ENCODE assay signal across 22 cellular contexts in genomic region chr16:56534847-56535383, GRCh38. TPM values are rescaled to one million over a fixed set of nuclear protein-coding genes. Genes with fewer than 3 reads are reported as not detected.
"Had no signal": no experiment of that assay in that cellular context is flagged by ENCODE, and none has a peak within 500 bp of the region (broad histone marks: within the 10 kb centered on the region; RNA-seq: fewer than 3 reads in every experiment).

No MANE protein-coding gene starts in this region.

- H3K9me3 ChIP-seq: lower lobe of right lung, upper lobe of right lung had no signal

- H3K4me1 ChIP-seq: lower lobe of right lung, upper lobe of right lung had no signal

- DNase-seq: activated CD4-positive, alpha-beta T cell treated with anti-CD3 and anti-CD28 coated beads, Interleukin-2, amount 50 U/mL, for 4 hours; activated CD4-positive, CD25-positive, alpha-beta regulatory T cell treated with anti-CD3 and anti-CD28 coated beads, Interleukin-2, amount 50 U/mL, for 72 hours; activated naive CD4-positive, alpha-beta T cell; activated naive CD8-positive, alpha-beta T cell treated with anti-CD3 and anti-CD28 coated beads for 36 hours; activated T-cell treated with anti-CD3 and anti-CD28 coated beads for 4 hours; amniotic stem cell; effector memory CD8-positive, alpha-beta T cell; hypothalamus; islet precursor cell; lower lobe of right lung; stimulated activated CD8-positive, alpha-beta memory T cell treated with anti-CD3 and anti-CD28 coated beads, Interleukin-4, amount 100 ng/mL, for 48 hours; stimulated activated naive CD4-positive, alpha-beta T cell; upper lobe of right lung had no signal

- H3K4me3 ChIP-seq: cardiac muscle cell, lower lobe of right lung, upper lobe of right lung had no signal

- FAIRE-seq: frontal cortex had no signal

- H3K36me3 ChIP-seq: cardiac muscle cell, lower lobe of right lung, upper lobe of right lung had no signal

- H3K27ac ChIP-seq: cardiac muscle cell, epithelial cell of prostate, lower lobe of right lung, upper lobe of right lung had no signal

RNA-seq across cellular contexts. Expression of gene MT4, which starts 30.0 kb away (rescaled TPM):
- total RNA-seq: activated CD8-positive, alpha-beta memory T cell treated with anti-CD3 and anti-CD28 coated beads for 36 hours; activated naive CD8-positive, alpha-beta T cell treated with anti-CD3 and anti-CD28 coated beads for 36 hours; cardiac muscle cell; chondrocyte; dermis microvascular lymphatic vessel endothelial cell; fibroblast of lung; frontal cortex; lower lobe of right lung; natural killer cell treated with Interleukin-12 subunit alpha and Interleukin-12 subunit beta and Interleukin-15 and Interleukin-18, amount 100 ng/mL, for 72 hours; renal cortical epithelial cell; upper lobe of right lung had no signal
- polyA plus RNA-seq: cardiac muscle cell, fibroblast of lung had no signal

RNA-seq across cellular contexts. Expression of gene MT3, which starts 54.4 kb away (rescaled TPM):
- total RNA-seq: cardiac muscle cell, dermis microvascular lymphatic vessel endothelial cell, fibroblast of lung, lower lobe of right lung, renal cortical epithelial cell, upper lobe of right lung had no signal
- polyA plus RNA-seq: fibroblast of lung had no signal
